14 cellular contexts compared by ENCODE assay signal in genomic region chr6:159254186-159254585, GRCh38.
"Had no signal": no experiment of that assay in that cellular context is flagged by ENCODE, and none has a peak within 500 bp of the region (broad histone marks: within the 10 kb centered on the region; RNA-seq: fewer than 3 reads in every experiment).

No MANE protein-coding gene starts in this region.

- H3K27ac ChIP-seq: brain microvascular endothelial cell, epithelial cell of prostate, psoas muscle, spleen, upper lobe of right lung had no signal

- H3K4me3 ChIP-seq: psoas muscle, spleen, upper lobe of right lung had no signal

- DNase-seq: activated CD4-positive, alpha-beta memory T cell treated with anti-CD3 and anti-CD28 coated beads for 36 hours; activated gamma-delta T cell; activated T-cell treated with anti-CD3 and anti-CD28 coated beads, Interleukin-2, amount 50 U/mL, for 4 hours; brain microvascular endothelial cell; effector memory CD4-positive, alpha-beta T cell; foreskin keratinocyte; head of caudate nucleus; psoas muscle; right lobe of liver; spleen; stimulated activated CD4-positive, alpha-beta T cell treated with anti-CD3 and anti-CD28 coated beads, Interleukin-1b, Interleukin-23, amount 100 ng/mL, for 48 hours; stimulated activated naive B cell treated with anti-CD40 and anti-IgM and Interleukin-4, amounts not matched to agents 10 μg/mL and 1 μg/mL and 100 μg/mL, for 72 hours; upper lobe of right lung had no signal

- H3K36me3 ChIP-seq: brain microvascular endothelial cell, right lobe of liver, spleen, upper lobe of right lung had no signal

- H3K27me3 ChIP-seq: brain microvascular endothelial cell, foreskin keratinocyte, right lobe of liver, spleen, upper lobe of right lung had no signal

- H3K9me3 ChIP-seq: psoas muscle, right lobe of liver, spleen, upper lobe of right lung had no signal

- H3K4me1 ChIP-seq: foreskin keratinocyte, upper lobe of right lung had no signal
